ENCODE assay signal across 9 cellular contexts in genomic region chr11:8671651-8672062, GRCh38. TPM values are rescaled to one million over a fixed set of nuclear protein-coding genes. Genes with fewer than 3 reads are reported as not detected.
DNase-seq lines count a peak whose midpoint lies in the region; ATAC-seq and TF ChIP-seq lines count a peak whose summit lies in the region.
"Had no signal": no experiment of that assay in that cellular context is flagged by ENCODE, and none has a peak within 500 bp of the region (broad histone marks: within the 10 kb centered on the region; RNA-seq: fewer than 3 reads in every experiment).

No MANE protein-coding gene starts in this region.

- H3K9me2 ChIP-seq in Karpas-422 (replicated peaks; ENCODE audit: insufficient read depth, low read length) = no peaks in the 10 kb centered on the region

- H3K9ac ChIP-seq in Karpas-422 (ENCODE audit: low read length) = peak overlapping the region; percentile 32; the same call in 1 of the 2 replicates
- H3K9ac ChIP-seq in adipocyte (ENCODE audit: low read length) = peak overlapping the region; percentile 10

- ATAC-seq in GM21360 (IDR thresholded peaks at IDR 0.05; ENCODE audit: unreplicated experiment) (no peak), GM19467 (IDR thresholded peaks at IDR 0.05; ENCODE audit: unreplicated experiment) (no peak), HG03045 (IDR thresholded peaks at IDR 0.05; ENCODE audit: unreplicated experiment) (no peak)
- ATAC-seq: effector memory CD8-positive, alpha-beta T cell had no signal

- TF ChIP-seq CTCF in stomach (IDR thresholded peaks at IDR 0.05) = no peak
- no peak for TF ChIP-seq CTCF in WERI-Rb-1 (IDR thresholded peaks at IDR 0.05; ENCODE audit: low read depth, low read length)

- no peaks in the 10 kb centered on the region for H3K79me2 ChIP-seq in Karpas-422 (ENCODE audit: low read length)

- H3K36me3 ChIP-seq in Karpas-422 (ENCODE audit: insufficient read depth, low read length) (no peaks in the 10 kb centered on the region), adipocyte (ENCODE audit: control insufficient read depth, insufficient read depth, low read length, severe bottlenecking) (peaks cover 3% of the 10 kb centered on the region), iPS DF 6.9 (ENCODE audit: control insufficient read depth, insufficient read depth, low read length) (no peaks in the 10 kb centered on the region), stomach (peaks cover 0 to 42% (median 29%) of the 10 kb centered on the region in 4 donors), WERI-Rb-1 (no peaks in the 10 kb centered on the region)

- H3K4me1 ChIP-seq in Karpas-422 (ENCODE audit: low read length) (peaks cover 9% of the 10 kb centered on the region), adipocyte (ENCODE audit: control insufficient read depth, insufficient read depth, low read length) (peaks cover 18% of the 10 kb centered on the region), iPS DF 6.9 (ENCODE audit: control insufficient read depth, insufficient read depth, low read length) (peaks cover 6% of the 10 kb centered on the region), stomach (peaks cover 3 to 20% (median 9%) of the 10 kb centered on the region in 4 donors)

- DNase-seq in Karpas-422 (no peak), adipocyte (ENCODE audit: low read depth) (no peak), iPS DF 6.9 (ENCODE audit: low read depth, low spot score) (no peak), stomach (no peak), WERI-Rb-1 (no peak)
- DNase-seq: effector memory CD8-positive, alpha-beta T cell had no signal

- H3K4me2 ChIP-seq in Karpas-422 (ENCODE audit: low read depth, low read length, poor library complexity, severe bottlenecking) = no peak overlapping the region

- H3K27me3 ChIP-seq in Karpas-422 (ENCODE audit: low read length) (no peaks in the 10 kb centered on the region), adipocyte (replicated peaks; ENCODE audit: control insufficient read depth, insufficient read depth, low read length) (no peaks in the 10 kb centered on the region), iPS DF 6.9 (ENCODE audit: control insufficient read depth, insufficient read depth, low read length) (no peaks in the 10 kb centered on the region), stomach (no peaks in the 10 kb centered on the region), WERI-Rb-1 (ENCODE audit: insufficient read depth, low read depth, severe bottlenecking) (no peaks in the 10 kb centered on the region)

- H3K27ac ChIP-seq in Karpas-422 (ENCODE audit: low read length) (peak overlapping the region; percentile 11; the same call in 1 of the 2 replicates), iPS DF 6.9 (ENCODE audit: low read length) (peak overlapping the region; percentile 49), stomach (peak overlapping the region; percentile 11 to 82 (median 79)), WERI-Rb-1 (no peak overlapping the region)

- H3K4me3 ChIP-seq in Karpas-422 (ENCODE audit: low read length) (no peak overlapping the region), adipocyte (ENCODE audit: low read length) (no peak overlapping the region), iPS DF 6.9 (ENCODE audit: low read length) (no peak overlapping the region), stomach (no peak overlapping the region), WERI-Rb-1 (ENCODE audit: low read depth, low read length) (no peak overlapping the region)

- no peak overlapping the region for H2AFZ ChIP-seq in Karpas-422 (ENCODE audit: low read length)

- no peak for TF ChIP-seq EP300 in stomach (IDR thresholded peaks at IDR 0.05)

- no peaks in the 10 kb centered on the region for H4K20me1 ChIP-seq in Karpas-422 (ENCODE audit: insufficient read depth, low read depth, low read length)

- WGBS in iPS DF 6.9 (ENCODE audit: insufficient coverage, insufficient read length) = no CpG with 5 or more reads among the region's 1 CpG
- 0 to 33% (median 0%) methylated on average over 1 of the region's 1 CpG for WGBS in stomach, 5 donors

- intact Hi-C loops in stomach (cut with DNase I; ENCODE audit: low total_unique reads) = no loop called here

- H3K9me3 ChIP-seq in Karpas-422 (ENCODE audit: low read length) = no peaks in the 10 kb centered on the region
- no peaks in the 10 kb centered on the region for H3K9me3 ChIP-seq in adipocyte (ENCODE audit: control insufficient read depth, low read length)
- no peaks in the 10 kb centered on the region for H3K9me3 ChIP-seq in iPS DF 6.9 (ENCODE audit: control insufficient read depth, insufficient read depth, low read length)
- H3K9me3 ChIP-seq in stomach = no peaks in the 10 kb centered on the region
- no peaks in the 10 kb centered on the region for H3K9me3 ChIP-seq in WERI-Rb-1 (ENCODE audit: severe bottlenecking)

- no peak for TF ChIP-seq POLR2A in stomach (IDR thresholded peaks at IDR 0.05)

RNA-seq across cellular contexts. Expression of gene TRIM66, which starts 10.8 kb away (rescaled TPM):
- total RNA-seq in Karpas-422 (2014; rRNA removed; shearing (Covaris generic); ENCODE audit: low replicate concordance) = 13.3 and 15.3 TPM in 2 replicates
- 1 to 10 TPM; 2.3 to 8.7 (median 7.0) TPM for total RNA-seq in stomach
- polyA plus RNA-seq in stomach = 1 to 10 TPM in 2 of 3 donors, under 1 TPM in 1; 0.76 to 1.9 (median 1.2) TPM

RNA-seq across cellular contexts. Expression of gene RPL27A, which starts 10.9 kb away (rescaled TPM):
- total RNA-seq in Karpas-422 (2014; rRNA removed; shearing (Covaris generic); ENCODE audit: low replicate concordance) = 2,423 and 3,362 TPM in 2 replicates
- 1,000 to 10,000 TPM in 1 of 5 donors, 100 to 1,000 TPM in 4; 138 to 1,118 (median 938) TPM for total RNA-seq in stomach
- polyA plus RNA-seq in stomach = 1,000 to 10,000 TPM; 3,539 to 4,507 (median 3,746) TPM
